11 cellular contexts compared by ENCODE assay signal in genomic region chr7:112572669-112573301, GRCh38.
DNase-seq lines count a peak whose midpoint lies in the region; ATAC-seq, FAIRE-seq and TF ChIP-seq lines count a peak whose summit lies in the region.
"Had no signal": no experiment of that assay in that cellular context is flagged by ENCODE, and none has a peak within 500 bp of the region (broad histone marks: within the 10 kb centered on the region; RNA-seq: fewer than 3 reads in every experiment).

No MANE protein-coding gene starts in this region.

- no peak overlapping the region for H3K9ac ChIP-seq in HepG2 (ENCODE audit: insufficient read depth, low read depth, low read length)

- no peaks in the 10 kb centered on the region for H3K36me3 ChIP-seq in CD8-positive, alpha-beta T cell (ENCODE audit: insufficient read depth, low read length)
- H3K36me3 ChIP-seq in HepG2 (replicated peaks in 1 of 2; ENCODE audit: control insufficient read depth in 1 of 2, insufficient read depth in 2 of 2, low read length in 2 of 2): no peaks in the 10 kb centered on the region
- no peaks in the 10 kb centered on the region for H3K36me3 ChIP-seq in A673 (ENCODE audit: insufficient read depth, low read length, poor library complexity, severe bottlenecking)
- H3K36me3 ChIP-seq in adrenal gland (replicated peaks in 1 of 2): no peaks in the 10 kb centered on the region

- peak overlapping the region; percentile 15 for H3K27ac Mint-ChIP-seq in CD8-positive, alpha-beta T cell
- no peak overlapping the region for H3K27ac Mint-ChIP-seq in natural killer cell
- H3K27ac Mint-ChIP-seq: activated naive CD4-positive, alpha-beta T cell treated with anti-CD3 and anti-CD28 coated beads, Interleukin-2, amount 10 ng/mL, durations not matched to agents 7 days and 5 days; effector memory CD8-positive, alpha-beta T cell had no signal

- no peak overlapping the region for H2AFZ ChIP-seq in HepG2 (ENCODE audit: low read length)

- peaks cover 2% of the 10 kb centered on the region for H3K27me3 Mint-ChIP-seq in CD8-positive, alpha-beta T cell (ENCODE audit: low read depth)
- peaks cover 7% of the 10 kb centered on the region in 2 donors for H3K27me3 Mint-ChIP-seq in natural killer cell (ENCODE audit: low read depth in 2 of 2)
- H3K27me3 Mint-ChIP-seq: activated naive CD4-positive, alpha-beta T cell treated with anti-CD3 and anti-CD28 coated beads, Interleukin-2, amount 10 ng/mL, durations not matched to agents 7 days and 5 days had no signal

- no peak overlapping the region for H3K27ac ChIP-seq in CD8-positive, alpha-beta T cell (ENCODE audit: low read depth, low read length)
- H3K27ac ChIP-seq in HepG2 (ENCODE audit: extremely low read length, insufficient read depth, low read length) (no peak overlapping the region), A673 (ENCODE audit: low read depth, low read length, poor library complexity, severe bottlenecking) (no peak overlapping the region), adrenal gland (no peak overlapping the region)

- H3K27me3 ChIP-seq in CD8-positive, alpha-beta T cell (ENCODE audit: insufficient read depth, low read length): no peaks in the 10 kb centered on the region
- H3K27me3 ChIP-seq in HepG2 (ENCODE audit: control insufficient read depth in 1 of 2, insufficient read depth in 2 of 2, low read length in 2 of 2) (0 out of 5 replicates have a peak, but pooled peaks cover 0 to 4% of the 10 kb centered on the region in 2 experiments), A673 (replicated peaks; ENCODE audit: insufficient read depth, low read depth, low read length, poor library complexity) (no peaks in the 10 kb centered on the region), adrenal gland (no peaks in the 10 kb centered on the region)

- FAIRE-seq in HepG2 (lab: Jason Lieb, UNC): no peak

- intact Hi-C loops in CD8-positive, alpha-beta T cell (cut with DNase I, micrococcal nuclease): no loop called here
- intact Hi-C loops in HepG2 (cut with micrococcal nuclease; ENCODE audit: unreplicated experiment) (no loop called here), natural killer cell (cut with micrococcal nuclease) (no loop called here), A673 (cut with micrococcal nuclease; ENCODE audit: unreplicated experiment) (no loop called here), adrenal gland (cut with DNase I) (no loop called here)

- 0 out of 2 replicates have a peak overlapping the region, but pooled peaks have one; percentile 5 for H3K4me2 ChIP-seq in HepG2 (ENCODE audit: low read depth, low read length)

- no peaks in the 10 kb centered on the region for H3K79me2 ChIP-seq in HepG2 (ENCODE audit: insufficient read depth, low read length)

- DNase-seq in CD8-positive, alpha-beta T cell: no peak
- DNase-seq in LNCaP clone FGC (ENCODE audit: low read depth) (peak; percentile 99), OCI-M1 (lab: John Stamatoyannopoulos, UW) (peak; percentile 47), HepG2 (ENCODE audit: low spot score) (peak; percentile 70), natural killer cell (no peak), A673 (ENCODE audit: low spot score) (no peak), adrenal gland (no peak)
- DNase-seq in central memory CD4-positive, alpha-beta T cell: no peak
- DNase-seq: activated naive CD4-positive, alpha-beta T cell treated with anti-CD3 and anti-CD28 coated beads, Interleukin-2, amount 10 ng/mL, durations not matched to agents 7 days and 5 days; effector memory CD8-positive, alpha-beta T cell; posterior cingulate gyrus had no signal

- TF ChIP-seq RAD21 in HepG2 (CRISPR knock-in tag; IDR thresholded peaks at IDR 0.05): no peak

- H4K20me1 ChIP-seq in HepG2 (ENCODE audit: insufficient read depth, low read length): no peaks in the 10 kb centered on the region

- TF ChIP-seq POLR2A in HepG2 (IDR thresholded peaks at IDR 0.05; ENCODE audit: insufficient read depth in 1 of 2, low read depth in 2 of 2, low read length in 2 of 2) (no peak), adrenal gland (IDR thresholded peaks at IDR 0.05) (no peak)

- WGBS in HepG2 (ENCODE audit: low lambda C conversion rate): 4% methylated on average over 1 of the region's 1 CpG
- 23 to 41% (median 26%) methylated on average over 1 of the region's 1 CpG for WGBS in adrenal gland, 4 donors

- CTCF ChIA-PET in CD8-positive, alpha-beta T cell (lab: Charles Lee): no interaction called here
- CTCF ChIA-PET in HepG2 (lab: Yijun Ruan, JAX; ENCODE audit: low intra/inter-chr PET ratio, low total read pairs) (no interaction called here), A673 (lab: Charles Lee) (no interaction called here)

- no peak for TF ChIP-seq CTCF in CD8-positive, alpha-beta T cell (IDR thresholded peaks at IDR 0.05)
- TF ChIP-seq CTCF in LNCaP clone FGC (IDR thresholded peaks at IDR 0.05; ENCODE audit: control insufficient read depth, extremely low read depth, insufficient read depth) (no peak), HepG2 (CRISPR knock-in tag; IDR thresholded peaks at IDR 0.05) (no peak), natural killer cell (IDR thresholded peaks at IDR 0.05) (no peak), A673 (conservative IDR thresholded peaks at IDR 0.05; ENCODE audit: low read depth, low read length) (no peak), adrenal gland (IDR thresholded peaks at IDR 0.05) (no peak)

- peak in 1 of 2 experiments; percentile 21; a peak in 1 of 4 replicates for TF ChIP-seq EP300 in HepG2 (IDR thresholded peaks at IDR 0.05; ENCODE audit: low read depth in 2 of 2, low read length in 2 of 2)
- TF ChIP-seq EP300 in HepG2 (CRISPR knock-in tag; IDR thresholded peaks at IDR 0.05; ENCODE audit: borderline replicate concordance): no peak

- POLR2A ChIA-PET in CD8-positive, alpha-beta T cell (lab: Charles Lee): no interaction called here
- POLR2A ChIA-PET in HepG2 (lab: Yijun Ruan, JAX): no interaction called here
- POLR2A ChIA-PET in A673 (lab: Charles Lee; ENCODE audit: low non-redundant PET): no interaction called here

- H3K4me3 Mint-ChIP-seq in CD8-positive, alpha-beta T cell: no peak overlapping the region
- no peak overlapping the region for H3K4me3 Mint-ChIP-seq in natural killer cell
- H3K4me3 Mint-ChIP-seq: activated naive CD4-positive, alpha-beta T cell treated with anti-CD3 and anti-CD28 coated beads, Interleukin-2, amount 10 ng/mL, durations not matched to agents 7 days and 5 days; effector memory CD8-positive, alpha-beta T cell had no signal

- H3K36me3 Mint-ChIP-seq in CD8-positive, alpha-beta T cell: no peaks in the 10 kb centered on the region
- H3K36me3 Mint-ChIP-seq in natural killer cell: no peaks in the 10 kb centered on the region
- H3K36me3 Mint-ChIP-seq: activated naive CD4-positive, alpha-beta T cell treated with anti-CD3 and anti-CD28 coated beads, Interleukin-2, amount 10 ng/mL, durations not matched to agents 7 days and 5 days had no signal

- BruUV-seq in HepG2 (replicated peaks; lab: Mats Ljungman, UMichigan) (no TSS peak), A673 (replicated peaks; lab: Mats Ljungman, UMichigan) (no TSS peak)

- no peak for ATAC-seq in CD8-positive, alpha-beta T cell
- ATAC-seq in HepG2: peak; percentile 83
- ATAC-seq in natural killer cell: no peak
- ATAC-seq: effector memory CD8-positive, alpha-beta T cell had no signal

- peaks cover 5% of the 10 kb centered on the region for H3K4me1 ChIP-seq in CD8-positive, alpha-beta T cell (ENCODE audit: insufficient read depth, low read length)
- H3K4me1 ChIP-seq in HepG2 (ENCODE audit: insufficient read depth, low read length): peaks cover 29% of the 10 kb centered on the region
- peaks cover 8% of the 10 kb centered on the region for H3K4me1 ChIP-seq in A673 (ENCODE audit: insufficient read depth, low read length, poor library complexity, severe bottlenecking)
- H3K4me1 ChIP-seq in adrenal gland (replicated peaks in 1 of 2): no peaks in the 10 kb centered on the region

- in situ Hi-C loops in HepG2 (cut with HindIII; ENCODE audit: extremely low pct_ligation_motif_present, low pct_unique_long_range_greater_than_20kb): no loop called here

- peaks cover 5% of the 10 kb centered on the region for H3K9me3 Mint-ChIP-seq in CD8-positive, alpha-beta T cell
- H3K9me3 Mint-ChIP-seq in natural killer cell: peaks cover 0 to 2% of the 10 kb centered on the region in 2 donors

- peaks cover 14% of the 10 kb centered on the region for H3K4me1 Mint-ChIP-seq in CD8-positive, alpha-beta T cell (ENCODE audit: low read depth)
- peaks cover 0 to 5% of the 10 kb centered on the region in 2 donors for H3K4me1 Mint-ChIP-seq in natural killer cell
- H3K4me1 Mint-ChIP-seq: activated naive CD4-positive, alpha-beta T cell treated with anti-CD3 and anti-CD28 coated beads, Interleukin-2, amount 10 ng/mL, durations not matched to agents 7 days and 5 days had no signal

- H3K4me3 ChIP-seq in CD8-positive, alpha-beta T cell (ENCODE audit: low read depth, low read length): no peak overlapping the region
- peak overlapping the region; percentile 18 for H3K4me3 ChIP-seq in LNCaP clone FGC (ENCODE audit: low read depth, low read length)
- H3K4me3 ChIP-seq in HepG2 (replicated peaks in 1 of 3; ENCODE audit: insufficient read depth in 1 of 3, low read depth in 2 of 3, low read length in 3 of 3): no peak overlapping the region
- no peak overlapping the region for H3K4me3 ChIP-seq in A673 (ENCODE audit: low read depth, low read length, poor library complexity, severe bottlenecking)
- H3K4me3 ChIP-seq in adrenal gland: no peak overlapping the region

- no peaks in the 10 kb centered on the region for H3K9me3 ChIP-seq in CD8-positive, alpha-beta T cell (ENCODE audit: low read length)
- no peaks in the 10 kb centered on the region for H3K9me3 ChIP-seq in HepG2 (ENCODE audit: low read length)
- H3K9me3 ChIP-seq in A673 (ENCODE audit: low read depth, low read length, poor library complexity, severe bottlenecking): no peaks in the 10 kb centered on the region
- H3K9me3 ChIP-seq in adrenal gland (replicated peaks in 1 of 3): no peaks in the 10 kb centered on the region

TF ChIP-seq in HepG2, 621 proteins besides CTCF, POLR2A, EP300 and RAD21 (continues in another document):
- no peak for TF ChIP-seq SOX13 (IDR thresholded peaks at IDR 0.05)
- peak in 1 of 2 experiments; percentile 79; a peak in 1 of 4 replicates for TF ChIP-seq SOX13 (CRISPR knock-in tag; conservative IDR thresholded peaks at IDR 0.05 in 1 of 2, IDR thresholded peaks at IDR 0.05 in 1 of 2)
- no peak for TF ChIP-seq ZNF549 (CRISPR knock-in tag; IDR thresholded peaks at IDR 0.05)
- no peak for TF ChIP-seq ZFP36L2 (CRISPR knock-in tag; IDR thresholded peaks at IDR 0.05)
- TF ChIP-seq SAP130 (CRISPR knock-in tag; IDR thresholded peaks at IDR 0.05; ENCODE audit: low read depth): no peak
- TF ChIP-seq, protein P1, sequence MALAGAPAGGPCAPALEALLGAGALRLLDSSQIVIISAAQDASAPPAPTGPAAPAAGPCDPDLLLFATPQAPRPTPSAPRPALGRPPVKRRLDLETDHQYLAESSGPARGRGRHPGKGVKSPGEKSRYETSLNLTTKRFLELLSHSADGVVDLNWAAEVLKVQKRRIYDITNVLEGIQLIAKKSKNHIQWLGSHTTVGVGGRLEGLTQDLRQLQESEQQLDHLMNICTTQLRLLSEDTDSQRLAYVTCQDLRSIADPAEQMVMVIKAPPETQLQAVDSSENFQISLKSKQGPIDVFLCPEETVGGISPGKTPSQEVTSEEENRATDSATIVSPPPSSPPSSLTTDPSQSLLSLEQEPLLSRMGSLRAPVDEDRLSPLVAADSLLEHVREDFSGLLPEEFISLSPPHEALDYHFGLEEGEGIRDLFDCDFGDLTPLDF (CRISPR knock-in tag; IDR thresholded peaks at IDR 0.05): no peak

Comparison
In these comparisons a context has a peak if more than half of its experiments do, and no peak if none do; other contexts are left out.
1. DNase-seq: peak in LNCaP clone FGC (single experiment), OCI-M1 (single experiment) and HepG2 (single experiment); none in CD8-positive, alpha-beta T cell (0 of 7), natural killer cell (single experiment), A673 (single experiment), adrenal gland (0 of 7) and central memory CD4-positive, alpha-beta T cell (single experiment).